Comparison of ENCODE assay signal across 30 cellular contexts in the genomic region with DNA sequence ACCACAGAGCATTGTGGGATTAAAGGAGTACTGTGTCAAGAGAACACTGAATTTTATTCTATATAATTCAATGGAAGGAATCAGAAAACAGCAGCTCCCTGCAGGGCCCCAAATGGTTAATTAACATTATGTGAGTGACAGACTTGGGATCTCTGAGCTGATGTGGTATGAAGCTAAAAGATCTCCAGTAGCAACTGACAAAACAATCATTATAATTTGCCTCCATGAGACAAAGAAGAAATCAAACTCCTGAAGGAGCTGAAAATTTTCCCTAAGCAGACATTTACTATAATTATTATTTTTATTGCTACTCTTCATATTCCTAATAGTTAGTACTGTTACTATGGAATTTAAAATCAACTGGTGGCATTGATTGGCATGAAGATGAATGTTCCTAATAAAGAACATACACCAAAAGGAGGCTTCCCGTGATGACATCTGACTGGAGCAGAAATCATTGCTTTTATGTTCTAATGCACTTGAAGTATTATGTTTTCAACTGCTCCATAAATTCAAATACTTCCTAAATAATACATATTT.
"Had no signal": no experiment of that assay in that cellular context is flagged by ENCODE, and none has a peak within 500 bp of the region (broad histone marks: within the 10 kb centered on the region; RNA-seq: fewer than 3 reads in every experiment).

No MANE protein-coding gene starts in this region.

- H3K4me3 ChIP-seq: adrenal gland, ascending aorta, body of pancreas, breast epithelium, cardiac muscle cell had no signal

- H3K27ac ChIP-seq: adrenal gland, ascending aorta, body of pancreas, brain microvascular endothelial cell, breast epithelium, cardiac muscle cell had no signal

- ATAC-seq: activated naive CD4-positive, alpha-beta T cell treated with anti-CD3 and anti-CD28 coated beads, Interleukin-2, amount 50 U/mL, for 72 hours; activated naive CD8-positive, alpha-beta T cell treated with anti-CD3 and anti-CD28 coated beads, Interleukin-2, amount 50 U/mL, for 24 hours; activated T-cell treated with anti-CD3 and anti-CD28 coated beads, Interleukin-2, amount 50 U/mL, for 4 hours; activated T-cell treated with anti-CD3 and anti-CD28 coated beads, Interleukin-2, amount 50 U/mL, for 72 hours; activated T-helper 17 cell treated with anti-CD3 and anti-CD28 coated beads, Interleukin-2, amount 50 U/mL, for 72 hours; body of pancreas had no signal

- H3K9me3 ChIP-seq: adrenal gland, body of pancreas, breast epithelium had no signal

- H3K4me1 ChIP-seq: ascending aorta, body of pancreas, breast epithelium had no signal

- DNase-seq: activated effector memory CD4-positive, alpha-beta T cell treated with anti-CD3 and anti-CD28 coated beads, Interleukin-2, amount 50 U/mL, for 16 hours; activated effector memory CD4-positive, alpha-beta T cell treated with Interleukin-2 at 50 U/mL for 16 hours; activated gamma-delta T cell; activated gamma-delta T cell treated with Interleukin-2 at 50 U/mL for 16 hours; activated naive CD4-positive, alpha-beta T cell; activated naive CD4-positive, alpha-beta T cell treated with anti-CD3 and anti-CD28 coated beads for 36 hours; activated naive CD4-positive, alpha-beta T cell treated with anti-CD3 and anti-CD28 coated beads, Interleukin-2, amount 10 ng/mL, durations not matched to agents 7 days and 5 days; activated naive CD4-positive, alpha-beta T cell treated with anti-CD3 and anti-CD28 coated beads, Interleukin-2, amount 50 U/mL, for 16 hours; activated naive CD4-positive, alpha-beta T cell treated with Interleukin-2 at 50 U/mL for 16 hours; activated naive CD8-positive, alpha-beta T cell treated with anti-CD3 and anti-CD28 coated beads for 36 hours; activated naive CD8-positive, alpha-beta T cell treated with anti-CD3 and anti-CD28 coated beads, Interleukin-2, amount 10 ng/mL, durations not matched to agents 7 days and 5 days; activated naive CD8-positive, alpha-beta T cell treated with anti-CD3 and anti-CD28 coated beads, Interleukin-2, amount 50 U/mL, for 24 hours; activated T-cell treated with anti-CD3 and anti-CD28 coated beads, Interleukin-2, amount 50 U/mL, for 4 hours; activated T-cell treated with anti-CD3 and anti-CD28 coated beads, Interleukin-2, amount 50 U/mL, for 48 hours; activated T-cell treated with anti-CD3 and anti-CD28 coated beads, Interleukin-2, amount 50 U/mL, for 72 hours; adrenal gland; amniotic stem cell; amygdala; anterior cingulate cortex; aorta; body of pancreas; brain microvascular endothelial cell; caudate nucleus; central memory CD4-positive, alpha-beta T cell; cerebellar nuclear complex had no signal

- H3K36me3 ChIP-seq: adrenal gland, ascending aorta, brain microvascular endothelial cell, breast epithelium, cardiac muscle cell had no signal

- H3K27me3 ChIP-seq: adrenal gland, ascending aorta, body of pancreas, brain microvascular endothelial cell, breast epithelium, cardiac muscle cell had no signal
